Comparison of ENCODE assay signal across 1 cellular context in the genomic region with DNA sequence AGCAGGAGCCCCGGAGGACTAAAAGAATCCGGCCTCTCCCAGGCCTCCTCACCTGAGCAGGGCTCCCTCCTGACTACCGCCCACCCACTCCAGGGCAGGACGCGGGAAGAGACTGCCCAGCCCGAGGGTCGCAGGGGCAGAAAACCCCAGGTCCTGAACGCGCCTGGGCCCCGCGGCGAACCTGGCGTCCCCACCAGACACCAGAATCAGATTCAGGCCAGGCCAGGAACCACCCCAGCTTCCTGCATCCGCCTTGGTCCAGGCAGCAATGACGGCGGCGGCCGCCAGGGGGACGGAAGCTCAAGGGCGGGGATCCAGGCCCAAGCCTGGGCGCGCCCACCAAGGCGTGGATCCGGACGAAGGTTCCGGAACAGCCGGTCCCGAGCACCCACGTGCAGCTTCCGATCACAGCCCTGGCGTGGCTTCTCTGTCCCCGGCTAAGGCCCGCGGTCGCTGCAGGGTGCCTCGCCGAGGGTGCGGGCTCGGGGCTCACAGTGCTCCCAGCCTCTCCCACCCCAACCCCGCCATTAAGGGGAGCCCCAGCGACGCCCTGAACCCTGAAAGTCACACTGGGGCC.
TF ChIP-seq lines count a peak whose summit lies in the region.

No MANE protein-coding gene starts in this region.

TF ChIP-seq in WTC11, 78 proteins besides CTCF, POLR2A, EP300 and RAD21 (continued from another document and continues in another):
- TF ChIP-seq, protein P1, sequence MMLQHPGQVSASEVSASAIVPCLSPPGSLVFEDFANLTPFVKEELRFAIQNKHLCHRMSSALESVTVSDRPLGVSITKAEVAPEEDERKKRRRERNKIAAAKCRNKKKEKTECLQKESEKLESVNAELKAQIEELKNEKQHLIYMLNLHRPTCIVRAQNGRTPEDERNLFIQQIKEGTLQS (CRISPR knock-in tag; conservative IDR thresholded peaks at IDR 0.05): no peak
- TF ChIP-seq OVOL2 (CRISPR knock-in tag; IDR thresholded peaks at IDR 0.05; ENCODE audit: borderline replicate concordance) (no peak), CREB1 (CRISPR knock-in tag; IDR thresholded peaks at IDR 0.05) (peak; percentile 63; the same call in 1 of the 2 replicates), NR2C2 (CRISPR knock-in tag; IDR thresholded peaks at IDR 0.05) (no peak), ELF4 (CRISPR knock-in tag; IDR thresholded peaks at IDR 0.05; ENCODE audit: low read depth) (no peak), ZNF138 (CRISPR knock-in tag; conservative IDR thresholded peaks at IDR 0.05) (no peak), ZNF532 (CRISPR knock-in tag; IDR thresholded peaks at IDR 0.05; ENCODE audit: borderline replicate concordance) (no peak), MYBL2 (CRISPR knock-in tag; IDR thresholded peaks at IDR 0.05) (no peak), NFATC4 (CRISPR knock-in tag; IDR thresholded peaks at IDR 0.05) (no peak), ARID4B (CRISPR knock-in tag; IDR thresholded peaks at IDR 0.05; ENCODE audit: borderline replicate concordance) (peak; percentile 84; the same call in 1 of the 2 replicates), ZMAT4 (CRISPR knock-in tag; IDR thresholded peaks at IDR 0.05) (no peak), IRF1 (CRISPR knock-in tag; IDR thresholded peaks at IDR 0.05) (0 out of 2 replicates have a peak, but pooled peaks have one; percentile 68), TEAD1 (CRISPR knock-in tag; IDR thresholded peaks at IDR 0.05) (peak; percentile 90), RELA (CRISPR knock-in tag; IDR thresholded peaks at IDR 0.05; ENCODE audit: borderline replicate concordance) (no peak), ZNF416 (CRISPR knock-in tag; IDR thresholded peaks at IDR 0.05) (no peak), ZNF396 (CRISPR knock-in tag; IDR thresholded peaks at IDR 0.05; ENCODE audit: borderline replicate concordance) (no peak), AR (CRISPR knock-in tag; IDR thresholded peaks at IDR 0.05) (no peak), EMX1 (CRISPR knock-in tag; IDR thresholded peaks at IDR 0.05) (no peak), ERG (CRISPR knock-in tag; IDR thresholded peaks at IDR 0.05) (no peak), ZBTB43 (CRISPR knock-in tag; IDR thresholded peaks at IDR 0.05) (no peak), ZNF121 (CRISPR knock-in tag; IDR thresholded peaks at IDR 0.05) (peak; percentile 42; the same call in 1 of the 2 replicates), MXD4 (CRISPR knock-in tag; IDR thresholded peaks at IDR 0.05; ENCODE audit: borderline replicate concordance) (no peak), ZNF671 (CRISPR knock-in tag; IDR thresholded peaks at IDR 0.05) (no peak), NR3C1 (CRISPR knock-in tag; conservative IDR thresholded peaks at IDR 0.05; ENCODE audit: low read depth) (no peak), FOXK1 (CRISPR knock-in tag; IDR thresholded peaks at IDR 0.05) (peak; percentile 70; the same call in 1 of the 2 replicates), ZNF317 (CRISPR knock-in tag; IDR thresholded peaks at IDR 0.05; ENCODE audit: borderline replicate concordance, low read depth) (0 out of 2 replicates have a peak, but pooled peaks have one; percentile 14), ZNF219 (CRISPR knock-in tag; IDR thresholded peaks at IDR 0.05; ENCODE audit: borderline replicate concordance) (no peak), FOXJ3 (CRISPR knock-in tag; IDR thresholded peaks at IDR 0.05; ENCODE audit: borderline replicate concordance) (no peak), PRRX2 (CRISPR knock-in tag; IDR thresholded peaks at IDR 0.05) (no peak), HMGA2 (CRISPR knock-in tag; IDR thresholded peaks at IDR 0.05) (no peak), ZSCAN18 (CRISPR knock-in tag; IDR thresholded peaks at IDR 0.05) (no peak), MLX (CRISPR knock-in tag; IDR thresholded peaks at IDR 0.05) (peak; percentile 55; the same call in 1 of the 2 replicates)
- TF ChIP-seq, protein P2, sequence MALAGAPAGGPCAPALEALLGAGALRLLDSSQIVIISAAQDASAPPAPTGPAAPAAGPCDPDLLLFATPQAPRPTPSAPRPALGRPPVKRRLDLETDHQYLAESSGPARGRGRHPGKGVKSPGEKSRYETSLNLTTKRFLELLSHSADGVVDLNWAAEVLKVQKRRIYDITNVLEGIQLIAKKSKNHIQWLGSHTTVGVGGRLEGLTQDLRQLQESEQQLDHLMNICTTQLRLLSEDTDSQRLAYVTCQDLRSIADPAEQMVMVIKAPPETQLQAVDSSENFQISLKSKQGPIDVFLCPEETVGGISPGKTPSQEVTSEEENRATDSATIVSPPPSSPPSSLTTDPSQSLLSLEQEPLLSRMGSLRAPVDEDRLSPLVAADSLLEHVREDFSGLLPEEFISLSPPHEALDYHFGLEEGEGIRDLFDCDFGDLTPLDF (CRISPR knock-in tag; IDR thresholded peaks at IDR 0.05): 0 out of 2 replicates have a peak, but pooled peaks have one; percentile 41
